ENCODE assay signal across 1 cellular context in genomic region chr14:103384450-103385152, GRCh38.
A peak's percentile ranks its signal among the peaks of the same experiment; 100 is the strongest.
TF ChIP-seq lines count a peak whose summit lies in the region.

No MANE protein-coding gene starts in this region.

TF ChIP-seq in H1, 55 proteins besides CTCF, POLR2A, EP300 and RAD21 (continued from another document):
- TF ChIP-seq CHD7 (IDR thresholded peaks at IDR 0.05; ENCODE audit: insufficient replicate concordance, low read length) = no peak
- no peak for TF ChIP-seq BACH1 (IDR thresholded peaks at IDR 0.05; ENCODE audit: low read length)
- TF ChIP-seq KDM4A (IDR thresholded peaks at IDR 0.05; ENCODE audit: low read depth, low read length, severe bottlenecking) = peak; percentile 50
- no peak for TF ChIP-seq HDAC6 (IDR thresholded peaks at IDR 0.05; ENCODE audit: low read depth, low read length)
- no peak for TF ChIP-seq ATF2 (IDR thresholded peaks at IDR 0.05; ENCODE audit: low read length)
- TF ChIP-seq ZNF274 (IDR thresholded peaks at IDR 0.05; ENCODE audit: borderline replicate concordance, extremely low read depth, low read length) = no peak
- no peak; a peak in 1 of 4 replicates for TF ChIP-seq SIN3A (conservative IDR thresholded peaks at IDR 0.05 in 1 of 2, IDR thresholded peaks at IDR 0.05 in 1 of 2; ENCODE audit: low read depth in 1 of 2, low read length in 2 of 2)
- no peak for TF ChIP-seq CEBPB (IDR thresholded peaks at IDR 0.05; ENCODE audit: low read depth, low read length)
- no peak for TF ChIP-seq RBBP5 (IDR thresholded peaks at IDR 0.05; ENCODE audit: borderline replicate concordance, low read depth, low read length)
- no peak for TF ChIP-seq MAFK (IDR thresholded peaks at IDR 0.05; ENCODE audit: low read depth, low read length)
- TF ChIP-seq SIRT6 (IDR thresholded peaks at IDR 0.05; ENCODE audit: low read length) = no peak
- TF ChIP-seq SP4 (IDR thresholded peaks at IDR 0.05; ENCODE audit: low read length) = no peak
- no peak for TF ChIP-seq PHF8 (conservative IDR thresholded peaks at IDR 0.05; ENCODE audit: low read depth, low read length)
- TF ChIP-seq CREB1 (IDR thresholded peaks at IDR 0.05) = no peak
- no peak for TF ChIP-seq RNF2 (IDR thresholded peaks at IDR 0.05; ENCODE audit: borderline replicate concordance, low read depth, low read length, missing control alignments, poor library complexity, severe bottlenecking)
- TF ChIP-seq CHD1 (IDR thresholded peaks at IDR 0.05; ENCODE audit: low read depth, low read length) = no peak
- TF ChIP-seq JUN (IDR thresholded peaks at IDR 0.05; ENCODE audit: low read depth, low read length) = no peak
- 0 out of 4 replicates have a peak, but pooled peaks have one; percentile 50 to 68 for TF ChIP-seq HDAC2 (IDR thresholded peaks at IDR 0.05; ENCODE audit: borderline replicate concordance in 1 of 2, low read depth in 2 of 2, low read length in 2 of 2)
- TF ChIP-seq E2F6 (IDR thresholded peaks at IDR 0.05) = no peak
- TF ChIP-seq MAX (IDR thresholded peaks at IDR 0.05) = no peak
